ENCODE assay signal across 10 cellular contexts in genomic region chr17:44794699-44795413, GRCh38. TPM values are rescaled to one million over a fixed set of nuclear protein-coding genes. Genes with fewer than 3 reads are reported as not detected.
DNase-seq lines count a peak whose midpoint lies in the region; ATAC-seq, FAIRE-seq and TF ChIP-seq lines count a peak whose summit lies in the region.
"Had no signal": no experiment of that assay in that cellular context is flagged by ENCODE, and none has a peak within 500 bp of the region (broad histone marks: within the 10 kb centered on the region; RNA-seq: fewer than 3 reads in every experiment).

No MANE protein-coding gene starts in this region.

- no peaks in the 10 kb centered on the region for H3K9me3 Mint-ChIP-seq in activated CD4-positive, alpha-beta T cell treated with anti-CD3 and anti-CD28 coated beads for 36 hours (ENCODE audit: low read depth)
- no peaks in the 10 kb centered on the region for H3K9me3 Mint-ChIP-seq in activated T-cell treated with anti-CD3 and anti-CD28 coated beads, Interleukin-2, amount 50 U/mL, for 24 hours

- no peak overlapping the region for H3K4me3 Mint-ChIP-seq in activated CD4-positive, alpha-beta T cell treated with anti-CD3 and anti-CD28 coated beads for 36 hours
- H3K4me3 Mint-ChIP-seq in activated T-cell treated with anti-CD3 and anti-CD28 coated beads, Interleukin-2, amount 50 U/mL, for 24 hours = no peak overlapping the region

- H3K36me3 Mint-ChIP-seq in activated CD4-positive, alpha-beta T cell treated with anti-CD3 and anti-CD28 coated beads for 36 hours (ENCODE audit: low read depth) = no peaks in the 10 kb centered on the region
- H3K36me3 Mint-ChIP-seq in activated T-cell treated with anti-CD3 and anti-CD28 coated beads, Interleukin-2, amount 50 U/mL, for 24 hours (ENCODE audit: low read depth) = no peaks in the 10 kb centered on the region

- FAIRE-seq in urothelium cell line (lab: Jason Lieb, UNC) = no peak
- FAIRE-seq: pancreas had no signal

- intact Hi-C loops in activated CD4-positive, alpha-beta T cell treated with anti-CD3 and anti-CD28 coated beads for 36 hours (cut with DNase I, micrococcal nuclease) = no loop called here
- intact Hi-C loops in left lung (cut with DNase I) = no loop called here

- CTCF ChIA-PET in activated CD4-positive, alpha-beta T cell treated with anti-CD3 and anti-CD28 coated beads for 36 hours (lab: Charles Lee) = interaction anchor here (0.6 to 1.5 kb wide), 3 partner anchors 15 to 61 kb away, joined by 3 to 5 read pairs (median 3); no protein-coding TSS in a partner anchor

- TF ChIP-seq CTCF in astrocyte of the spinal cord (IDR thresholded peaks at IDR 0.05; ENCODE audit: low read depth, low read length) (no peak), left lung (IDR thresholded peaks at IDR 0.05) (no peak)

- H3K4me1 Mint-ChIP-seq in activated CD4-positive, alpha-beta T cell treated with anti-CD3 and anti-CD28 coated beads for 36 hours = peaks cover 7% of the 10 kb centered on the region
- peaks cover 4% of the 10 kb centered on the region for H3K4me1 Mint-ChIP-seq in activated T-cell treated with anti-CD3 and anti-CD28 coated beads, Interleukin-2, amount 50 U/mL, for 24 hours (ENCODE audit: low read depth)

- no peaks in the 10 kb centered on the region for H3K9me3 ChIP-seq in left lung
- H3K9me3 ChIP-seq: pancreas had no signal

- no peaks in the 10 kb centered on the region for H3K27me3 ChIP-seq in left lung
- H3K27me3 ChIP-seq: pancreas had no signal

- in situ Hi-C loops in astrocyte of the spinal cord (cut with HindIII; ENCODE audit: low sequenced_read_pairs) = no loop called here

- no peak overlapping the region for H3K4me3 ChIP-seq in astrocyte of the spinal cord (ENCODE audit: low read depth, low read length)
- no peak overlapping the region for H3K4me3 ChIP-seq in left lung
- H3K4me3 ChIP-seq: pancreas had no signal

- H3K27ac Mint-ChIP-seq in activated CD4-positive, alpha-beta T cell treated with anti-CD3 and anti-CD28 coated beads for 36 hours = no peak overlapping the region
- no peak overlapping the region for H3K27ac Mint-ChIP-seq in activated T-cell treated with anti-CD3 and anti-CD28 coated beads, Interleukin-2, amount 50 U/mL, for 24 hours

- DNase-seq in activated CD4-positive, alpha-beta T cell treated with anti-CD3 and anti-CD28 coated beads for 36 hours = no peak
- no peak for DNase-seq in activated CD4-positive, alpha-beta T cell treated with anti-CD3 and anti-CD28 coated beads for 4 hours
- peak; percentile 86 for DNase-seq in astrocyte of the spinal cord (ENCODE audit: low read depth, low spot score)
- DNase-seq in left lung = no peak
- DNase-seq in urothelium cell line (ENCODE audit: low spot score) = peak; percentile 55
- DNase-seq in NCI-H2081 (lab: John Stamatoyannopoulos, UW) = no peak
- DNase-seq in activated T-cell treated with anti-CD3 and anti-CD28 coated beads, Interleukin-2, amount 50 U/mL, for 24 hours = no peak
- DNase-seq in NCI-H187 (lab: John Stamatoyannopoulos, UW) = no peak
- DNase-seq: pancreas had no signal

- peak; percentile 58 for ATAC-seq in activated CD4-positive, alpha-beta T cell treated with anti-CD3 and anti-CD28 coated beads for 36 hours
- peak; percentile 73 for ATAC-seq in left lung

- H3K27ac ChIP-seq in left lung = peak overlapping the region; percentile 51 to 75
- H3K27ac ChIP-seq: C4-2B, pancreas had no signal

- no peaks in the 10 kb centered on the region for H3K36me3 ChIP-seq in left lung
- H3K36me3 ChIP-seq: pancreas had no signal

- POLR2A ChIA-PET in activated CD4-positive, alpha-beta T cell treated with anti-CD3 and anti-CD28 coated beads for 36 hours (lab: Charles Lee) = no interaction called here

- H3K27me3 Mint-ChIP-seq in activated CD4-positive, alpha-beta T cell treated with anti-CD3 and anti-CD28 coated beads for 36 hours = no peaks in the 10 kb centered on the region
- H3K27me3 Mint-ChIP-seq in activated T-cell treated with anti-CD3 and anti-CD28 coated beads, Interleukin-2, amount 50 U/mL, for 24 hours = no peaks in the 10 kb centered on the region

- H3K4me1 ChIP-seq in left lung = peaks cover 2 to 18% of the 10 kb centered on the region in 2 donors
- H3K4me1 ChIP-seq: pancreas had no signal

RNA-seq across cellular contexts. Expression of gene GJC1, which starts 35.2 kb away (rescaled TPM):
- 1 to 10 TPM; 3.3 to 3.7 TPM for total RNA-seq in activated CD4-positive, alpha-beta T cell treated with anti-CD3 and anti-CD28 coated beads for 36 hours
- 10 to 100 TPM; 17.3 to 18.8 TPM for total RNA-seq in left lung

RNA-seq across cellular contexts. Expression of gene ADAM11, which starts 36.1 kb away (rescaled TPM):
- under 1 TPM; 0.19 to 0.55 TPM for total RNA-seq in activated CD4-positive, alpha-beta T cell treated with anti-CD3 and anti-CD28 coated beads for 36 hours
- under 1 TPM; 0.13 to 0.64 TPM for total RNA-seq in left lung

RNA-seq across cellular contexts. Expression of gene HIGD1B, which starts 52.8 kb away (rescaled TPM):
- not detected for total RNA-seq in activated CD4-positive, alpha-beta T cell treated with anti-CD3 and anti-CD28 coated beads for 36 hours
- 10 to 100 TPM; 17.1 to 19.5 TPM for total RNA-seq in left lung

Comparison
In these comparisons a context has a peak if more than half of its experiments do, and no peak if none do; other contexts are left out.
1. DNase-seq: peak in astrocyte of the spinal cord (single experiment) and urothelium cell line (single experiment); none in activated CD4-positive, alpha-beta T cell treated with anti-CD3 and anti-CD28 coated beads for 36 hours (single experiment), activated CD4-positive, alpha-beta T cell treated with anti-CD3 and anti-CD28 coated beads for 4 hours (0 of 2), left lung (0 of 2), NCI-H2081 (0 of 2), activated T-cell treated with anti-CD3 and anti-CD28 coated beads, Interleukin-2, amount 50 U/mL, for 24 hours (single experiment) and NCI-H187 (0 of 2).
2. RNA of gene HIGD1B, which starts 52.8 kb away (total RNA-seq): 17.1 to 19.5 TPM in left lung; not detected in activated CD4-positive, alpha-beta T cell treated with anti-CD3 and anti-CD28 coated beads for 36 hours; every median in the first group is over 10 times any median in the second.